20 cellular contexts compared by ENCODE assay signal in genomic region chr9:121683652-121684051, GRCh38.
"Had no signal": no experiment of that assay in that cellular context is flagged by ENCODE, and none has a peak within 500 bp of the region (broad histone marks: within the 10 kb centered on the region; RNA-seq: fewer than 3 reads in every experiment).

No MANE protein-coding gene starts in this region.

- H3K4me3 Mint-ChIP-seq: naive B cell; natural killer cell; nephron progenitor cell; stimulated activated effector memory CD8-positive, alpha-beta T cell treated with anti-CD3 and anti-CD28 coated beads, Interleukin-12 subunit alpha, Interleukin-12 subunit beta, amount 100 ng/mL, for 72 hours; stimulated activated naive CD8-positive, alpha-beta T cell treated with anti-CD3 and anti-CD28 coated beads, Interleukin-15, Interleukin-2, amounts not matched to agents 100 ng/mL and 50 ng/mL, for 24 hours had no signal

- H3K27me3 ChIP-seq: pancreas, right atrium auricular region, suprapubic skin, tibial artery, upper lobe of right lung had no signal

- H3K4me1 ChIP-seq: pancreas, suprapubic skin, upper lobe of right lung had no signal

- H3K9me3 Mint-ChIP-seq: natural killer cell; nephron progenitor cell; stimulated activated effector memory CD8-positive, alpha-beta T cell treated with anti-CD3 and anti-CD28 coated beads, Interleukin-12 subunit alpha, Interleukin-12 subunit beta, amount 100 ng/mL, for 72 hours; stimulated activated naive CD8-positive, alpha-beta T cell treated with anti-CD3 and anti-CD28 coated beads, Interleukin-15, Interleukin-2, amounts not matched to agents 100 ng/mL and 50 ng/mL, for 24 hours had no signal

- DNase-seq: hippocampal formation; kidney glomerular epithelial cell; mammary epithelial cell; naive B cell; natural killer cell; stimulated activated CD4-positive, alpha-beta T cell treated with anti-CD3 and anti-CD28 coated beads, Interleukin-4, amount 100 ng/mL, for 24 hours; stimulated activated naive CD4-positive, alpha-beta T cell had no signal

- ATAC-seq: natural killer cell, sciatic nerve had no signal

- H3K4me1 Mint-ChIP-seq: stimulated activated effector memory CD8-positive, alpha-beta T cell treated with anti-CD3 and anti-CD28 coated beads, Interleukin-12 subunit alpha, Interleukin-12 subunit beta, amount 100 ng/mL, for 72 hours had no signal

- H3K4me3 ChIP-seq: lower lobe of right lung, pancreas, psoas muscle, right atrium auricular region, spleen, suprapubic skin, thoracic aorta, tibial artery, upper lobe of right lung had no signal

- H3K9me3 ChIP-seq: lower lobe of right lung, pancreas, psoas muscle, right atrium auricular region, spleen, suprapubic skin, thoracic aorta, tibial artery, upper lobe of right lung had no signal

- H3K27ac Mint-ChIP-seq: naive B cell; natural killer cell; stimulated activated effector memory CD8-positive, alpha-beta T cell treated with anti-CD3 and anti-CD28 coated beads, Interleukin-12 subunit alpha, Interleukin-12 subunit beta, amount 100 ng/mL, for 72 hours; stimulated activated naive CD8-positive, alpha-beta T cell treated with anti-CD3 and anti-CD28 coated beads, Interleukin-15, Interleukin-2, amounts not matched to agents 100 ng/mL and 50 ng/mL, for 24 hours had no signal

- H3K27ac ChIP-seq: lower lobe of right lung, pancreas, psoas muscle, spleen, suprapubic skin, thoracic aorta, tibial artery, upper lobe of right lung had no signal

- H3K36me3 Mint-ChIP-seq: naive B cell; natural killer cell; stimulated activated effector memory CD8-positive, alpha-beta T cell treated with anti-CD3 and anti-CD28 coated beads, Interleukin-12 subunit alpha, Interleukin-12 subunit beta, amount 100 ng/mL, for 72 hours had no signal
